8 cellular contexts compared by ENCODE assay signal in genomic region chr21:31293986-31294385, GRCh38. TPM values are rescaled to one million over a fixed set of nuclear protein-coding genes. Genes with fewer than 3 reads are reported as not detected.
DNase-seq lines count a peak whose midpoint lies in the region; ATAC-seq and TF ChIP-seq lines count a peak whose summit lies in the region.

No MANE protein-coding gene starts in this region.

- peaks cover 6 to 12% (median 8%) of the 10 kb centered on the region in 4 donors for H3K4me1 Mint-ChIP-seq in CD4-positive, alpha-beta memory T cell

- ATAC-seq in HG02938 (IDR thresholded peaks at IDR 0.05; ENCODE audit: unreplicated experiment) = no peak

- peaks cover 0 to 3% (median 0%) of the 10 kb centered on the region in 8 donors for H3K9me3 Mint-ChIP-seq in CD4-positive, alpha-beta memory T cell

- DNase-seq in GM04504 (ENCODE audit: low read depth) (peak; percentile 19), fibroblast of mammary gland (ENCODE audit: low read depth) (peak; percentile 90), SIG-M5 (lab: John Stamatoyannopoulos, UW) (no peak), NCI-H526 treated with DMSO at 0.1 percent for 48 hours (lab: John Stamatoyannopoulos, UW) (no peak)
- peak; percentile 83 for DNase-seq in activated CD4-positive, alpha-beta T cell treated with anti-CD3 and anti-CD28 coated beads for 48 hours
- DNase-seq in stimulated activated CD4-positive, alpha-beta T cell treated with anti-CD3 and anti-CD28 coated beads, Interleukin-2, amount 100 ng/mL, for 4 hours (ENCODE audit: low read depth) = peak; percentile 66
- no peak for DNase-seq in CD4-positive, alpha-beta memory T cell

- no peak for TF ChIP-seq CTCF in fibroblast of mammary gland (conservative IDR thresholded peaks at IDR 0.05; ENCODE audit: control insufficient read depth, insufficient read depth, low read depth, low read length)

- H3K9me3 ChIP-seq in CD4-positive, alpha-beta memory T cell (ENCODE audit: control insufficient read depth in 1 of 2, low read length in 2 of 2) = no peaks in the 10 kb centered on the region

- H3K27ac ChIP-seq in CD4-positive, alpha-beta memory T cell (ENCODE audit: low read depth, low read length) = no peak overlapping the region

- H3K4me1 ChIP-seq in CD4-positive, alpha-beta memory T cell (ENCODE audit: insufficient read depth, low read length) = no peaks in the 10 kb centered on the region

- intact Hi-C loops in CD4-positive, alpha-beta memory T cell (cut with micrococcal nuclease) = no loop called here

- H3K36me3 ChIP-seq in CD4-positive, alpha-beta memory T cell (ENCODE audit: insufficient read depth, low read length) = no peaks in the 10 kb centered on the region

- H3K4me3 ChIP-seq in fibroblast of mammary gland (ENCODE audit: control insufficient read depth, low read depth, low read length) = no peak overlapping the region
- no peak overlapping the region for H3K4me3 ChIP-seq in CD4-positive, alpha-beta memory T cell (ENCODE audit: low read length in 2 of 2)

- CTCF ChIA-PET in CD4-positive, alpha-beta memory T cell (lab: Charles Lee; ENCODE audit: partially characterized antibody) = interaction anchor here (0.8 to 2.1 kb wide), 2 partner anchors 10 to 14 kb away, joined by 3 to 6 read pairs; no protein-coding TSS in a partner anchor

- POLR2A ChIA-PET in CD4-positive, alpha-beta memory T cell (lab: Charles Lee; ENCODE audit: partially characterized antibody) = no interaction called here

- no peaks in the 10 kb centered on the region for H3K27me3 ChIP-seq in CD4-positive, alpha-beta memory T cell (ENCODE audit: insufficient read depth, low read length)

- H3K27me3 Mint-ChIP-seq in CD4-positive, alpha-beta memory T cell = no peaks in the 10 kb centered on the region

- peak overlapping the region in 1 of 7 donors; percentile 42 for H3K27ac Mint-ChIP-seq in CD4-positive, alpha-beta memory T cell

- peaks cover 0 to 4% of the 10 kb centered on the region in 2 donors for H3K36me3 Mint-ChIP-seq in CD4-positive, alpha-beta memory T cell

- H3K4me3 Mint-ChIP-seq in CD4-positive, alpha-beta memory T cell = no peak overlapping the region

RNA-seq across cellular contexts. Expression of gene TIAM1, which starts 50.1 kb away (rescaled TPM):
- 100 to 1,000 TPM; 103 to 104 TPM for total RNA-seq in CD4-positive, alpha-beta memory T cell
- 10 to 100 TPM; 22.5 to 31.4 TPM for polyA plus RNA-seq in CD4-positive, alpha-beta memory T cell

Comparison
In these comparisons a context has a peak if more than half of its experiments do, and no peak if none do; other contexts are left out.
1. DNase-seq: peak in GM04504 (single experiment), activated CD4-positive, alpha-beta T cell treated with anti-CD3 and anti-CD28 coated beads for 48 hours (single experiment), fibroblast of mammary gland (single experiment) and stimulated activated CD4-positive, alpha-beta T cell treated with anti-CD3 and anti-CD28 coated beads, Interleukin-2, amount 100 ng/mL, for 4 hours (single experiment); none in CD4-positive, alpha-beta memory T cell (0 of 5), SIG-M5 (single experiment) and NCI-H526 treated with DMSO at 0.1 percent for 48 hours (single experiment).